In the genomic region with DNA sequence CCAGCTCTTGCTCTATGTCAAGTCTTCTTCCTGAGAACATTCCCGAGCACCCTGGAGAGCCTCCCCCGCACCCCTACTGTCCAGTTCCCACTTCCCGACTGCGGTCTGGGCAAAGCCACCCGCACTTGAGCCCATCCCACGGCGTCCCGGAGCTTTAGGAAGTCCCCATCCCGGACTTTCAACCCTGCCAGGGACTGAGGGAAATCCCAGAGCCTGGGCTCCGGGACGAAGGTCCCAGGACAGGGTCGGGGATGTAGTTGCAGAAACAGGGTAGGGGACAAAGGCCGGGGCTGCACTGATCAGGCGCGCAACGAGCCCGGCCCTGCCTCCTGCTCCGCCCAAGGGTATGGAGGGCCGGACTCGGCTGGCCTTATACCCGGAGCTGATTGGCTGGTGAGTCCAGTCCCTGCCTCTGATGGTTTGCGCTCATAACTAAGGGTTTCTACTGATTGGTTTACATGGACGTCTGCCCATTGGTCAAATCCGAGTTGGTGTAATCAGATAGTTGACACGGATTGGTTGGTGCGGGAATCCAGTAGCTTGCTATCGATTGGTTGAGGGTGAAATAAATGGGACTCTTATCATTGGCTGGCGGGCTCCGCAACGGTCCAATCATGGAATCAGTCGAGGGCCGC, we compare ENCODE assay signal across 1 cellular context.
A peak's percentile ranks its signal among the peaks of the same experiment; 100 is the strongest.
TF ChIP-seq lines count a peak whose summit lies in the region.

No MANE protein-coding gene starts in this region.

TF ChIP-seq in HepG2, 621 proteins besides CTCF, POLR2A, EP300 and RAD21 (continued from another document and continues in another):
- TF ChIP-seq NFAT5 (CRISPR knock-in tag; IDR thresholded peaks at IDR 0.05) = no peak
- peak; percentile 59; the same call in 1 of the 2 replicates for TF ChIP-seq ZNF891 (CRISPR knock-in tag; IDR thresholded peaks at IDR 0.05)
- TF ChIP-seq, protein P1, sequence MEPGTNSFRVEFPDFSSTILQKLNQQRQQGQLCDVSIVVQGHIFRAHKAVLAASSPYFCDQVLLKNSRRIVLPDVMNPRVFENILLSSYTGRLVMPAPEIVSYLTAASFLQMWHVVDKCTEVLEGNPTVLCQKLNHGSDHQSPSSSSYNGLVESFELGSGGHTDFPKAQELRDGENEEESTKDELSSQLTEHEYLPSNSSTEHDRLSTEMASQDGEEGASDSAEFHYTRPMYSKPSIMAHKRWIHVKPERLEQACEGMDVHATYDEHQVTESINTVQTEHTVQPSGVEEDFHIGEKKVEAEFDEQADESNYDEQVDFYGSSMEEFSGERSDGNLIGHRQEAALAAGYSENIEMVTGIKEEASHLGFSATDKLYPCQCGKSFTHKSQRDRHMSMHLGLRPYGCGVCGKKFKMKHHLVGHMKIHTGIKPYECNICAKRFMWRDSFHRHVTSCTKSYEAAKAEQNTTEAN (CRISPR knock-in tag; conservative IDR thresholded peaks at IDR 0.05) = no peak
- peak; percentile 37 for TF ChIP-seq YY1 (IDR thresholded peaks at IDR 0.05; ENCODE audit: insufficient read depth, insufficient replicate concordance, low read depth, low read length)
- TF ChIP-seq POLR2AphosphoS2 (IDR thresholded peaks at IDR 0.05; ENCODE audit: low read depth, low read length) = no peak
- TF ChIP-seq EHMT2 (IDR thresholded peaks at IDR 0.05; ENCODE audit: borderline replicate concordance, low read depth, low read length) = no peak
- no peak for TF ChIP-seq CEBPZ (IDR thresholded peaks at IDR 0.05; ENCODE audit: low read length)
- no peak for TF ChIP-seq JDP2 (CRISPR knock-in tag; IDR thresholded peaks at IDR 0.05; ENCODE audit: borderline replicate concordance)
- no peak for TF ChIP-seq NONO (IDR thresholded peaks at IDR 0.05)
- TF ChIP-seq NONO (CRISPR knock-in tag; conservative IDR thresholded peaks at IDR 0.05) = peak; percentile 49; the same call in 1 of the 2 replicates
- peak; percentile 31; the same call in 1 of the 2 replicates for TF ChIP-seq ZNF777 (CRISPR knock-in tag; IDR thresholded peaks at IDR 0.05)
- no peak for TF ChIP-seq KIAA2018 (CRISPR knock-in tag; IDR thresholded peaks at IDR 0.05; ENCODE audit: borderline replicate concordance)
- no peak for TF ChIP-seq ZFYVE20 (CRISPR knock-in tag; IDR thresholded peaks at IDR 0.05; ENCODE audit: borderline replicate concordance, low read depth)
- TF ChIP-seq, protein P2, sequence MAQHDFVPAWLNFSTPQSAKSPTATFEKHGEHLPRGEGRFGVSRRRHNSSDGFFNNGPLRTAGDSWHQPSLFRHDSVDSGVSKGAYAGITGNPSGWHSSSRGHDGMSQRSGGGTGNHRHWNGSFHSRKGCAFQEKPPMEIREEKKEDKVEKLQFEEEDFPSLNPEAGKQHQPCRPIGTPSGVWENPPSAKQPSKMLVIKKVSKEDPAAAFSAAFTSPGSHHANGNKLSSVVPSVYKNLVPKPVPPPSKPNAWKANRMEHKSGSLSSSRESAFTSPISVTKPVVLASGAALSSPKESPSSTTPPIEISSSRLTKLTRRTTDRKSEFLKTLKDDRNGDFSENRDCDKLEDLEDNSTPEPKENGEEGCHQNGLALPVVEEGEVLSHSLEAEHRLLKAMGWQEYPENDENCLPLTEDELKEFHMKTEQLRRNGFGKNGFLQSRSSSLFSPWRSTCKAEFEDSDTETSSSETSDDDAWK (CRISPR knock-in tag; IDR thresholded peaks at IDR 0.05) = no peak
- TF ChIP-seq ZFY (CRISPR knock-in tag; IDR thresholded peaks at IDR 0.05) = peak; percentile 62
- no peak for TF ChIP-seq KLF12 (CRISPR knock-in tag; IDR thresholded peaks at IDR 0.05; ENCODE audit: borderline replicate concordance)
- peak; percentile 36 for TF ChIP-seq ZNF772 (CRISPR knock-in tag; IDR thresholded peaks at IDR 0.05)
- no peak for TF ChIP-seq ZNF672 (CRISPR knock-in tag; IDR thresholded peaks at IDR 0.05)
- TF ChIP-seq ZNF562 (CRISPR knock-in tag; IDR thresholded peaks at IDR 0.05; ENCODE audit: borderline replicate concordance) = no peak
- peak; percentile 81 for TF ChIP-seq ZNF331 (CRISPR knock-in tag; IDR thresholded peaks at IDR 0.05)
- peak; percentile 96 for TF ChIP-seq POLR2G (IDR thresholded peaks at IDR 0.05; ENCODE audit: low read depth, low read length)
- TF ChIP-seq KLF16 (CRISPR knock-in tag; IDR thresholded peaks at IDR 0.05) = peak in 1 of 2 experiments; percentile 68; a peak in 1 of 4 replicates
- TF ChIP-seq SALL2 (CRISPR knock-in tag; IDR thresholded peaks at IDR 0.05) = no peak
- TF ChIP-seq HDAC1 (CRISPR knock-in tag; IDR thresholded peaks at IDR 0.05) = peak; percentile 79
- TF ChIP-seq ZNF761 (CRISPR knock-in tag; conservative IDR thresholded peaks at IDR 0.05) = no peak
- TF ChIP-seq CCAR2 (optimal IDR thresholded peaks at IDR 0.05; ENCODE audit: low read depth, low read length) = no peak
- no peak for TF ChIP-seq GMEB2 (CRISPR knock-in tag; IDR thresholded peaks at IDR 0.05; ENCODE audit: low read depth)
- TF ChIP-seq NR0B2 (CRISPR knock-in tag; IDR thresholded peaks at IDR 0.05) = no peak
- no peak for TF ChIP-seq HOXA9 (CRISPR knock-in tag; IDR thresholded peaks at IDR 0.05; ENCODE audit: borderline replicate concordance)
